13 cellular contexts compared by ENCODE assay signal in the genomic region with DNA sequence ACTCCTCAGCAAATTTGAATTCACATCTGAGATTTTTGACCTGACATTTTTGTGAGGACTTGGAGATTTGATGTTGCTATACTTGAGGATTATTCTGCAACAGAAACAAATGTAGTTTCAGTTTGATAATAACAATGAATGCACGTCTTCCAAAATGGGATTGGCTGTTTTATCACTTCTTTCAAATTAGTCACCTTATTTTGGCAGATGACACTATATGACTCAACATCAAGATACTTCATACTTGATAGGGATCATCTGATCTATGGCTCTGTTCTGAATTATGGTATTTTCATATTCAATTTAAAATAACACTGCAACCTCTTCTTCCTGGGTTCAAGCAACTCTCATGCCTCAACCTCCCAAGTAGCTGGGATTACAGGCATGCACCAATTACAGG. TPM values are rescaled to one million over a fixed set of nuclear protein-coding genes. Genes with fewer than 3 reads are reported as not detected.
DNase-seq lines count a peak whose midpoint lies in the region; ATAC-seq and TF ChIP-seq lines count a peak whose summit lies in the region.
"Had no signal": no experiment of that assay in that cellular context is flagged by ENCODE, and none has a peak within 500 bp of the region (broad histone marks: within the 10 kb centered on the region; RNA-seq: fewer than 3 reads in every experiment).

No MANE protein-coding gene starts in this region.

- H3K36me3 Mint-ChIP-seq in central memory CD8-positive, alpha-beta T cell (ENCODE audit: insufficient read depth) = peaks cover 2% of the 10 kb centered on the region
- H3K36me3 Mint-ChIP-seq in mesothelial cell of epicardium = peaks cover 4% of the 10 kb centered on the region

- DNase-seq in EL (peak; percentile 80), NCI-H226 (peak; percentile 75), mesothelial cell of epicardium (ENCODE audit: low spot score in 2 of 2, unreplicated experiment in 2 of 2) (no peak), NCI-H146 treated with DMSO at 0.1 percent for 48 hours (lab: John Stamatoyannopoulos, UW; ENCODE audit: unreplicated experiment) (no peak), CD1c-positive myeloid dendritic cell (ENCODE audit: extremely low spot score) (no peak)
- no peak for DNase-seq in central memory CD8-positive, alpha-beta T cell (ENCODE audit: low spot score in 2 of 2)
- DNase-seq: activated CD8-positive, alpha-beta memory T cell treated with anti-CD3 and anti-CD28 coated beads, Interleukin-2, amount 50 U/mL, for 4 hours; foreskin melanocyte; NCI-H1417 treated with DMSO at 0.1 percent for 48 hours; stimulated activated naive B cell treated with anti-CD40 and anti-IgM and Interleukin-4, amounts not matched to agents 10 μg/mL and 1 μg/mL and 100 μg/mL, for 72 hours had no signal

- no peak overlapping the region for H3K4me3 Mint-ChIP-seq in central memory CD8-positive, alpha-beta T cell
- H3K4me3 Mint-ChIP-seq in mesothelial cell of epicardium = no peak overlapping the region
- H3K4me3 Mint-ChIP-seq: stimulated activated naive B cell treated with anti-CD40 and anti-IgM and Interleukin-4, amounts not matched to agents 10 μg/mL and 1 μg/mL and 100 μg/mL, for 72 hours had no signal

- H3K9me3 Mint-ChIP-seq in central memory CD8-positive, alpha-beta T cell = no peaks in the 10 kb centered on the region
- H3K9me3 Mint-ChIP-seq in mesothelial cell of epicardium = no peaks in the 10 kb centered on the region
- H3K9me3 Mint-ChIP-seq: stimulated activated naive B cell treated with anti-CD40 and anti-IgM and Interleukin-4, amounts not matched to agents 10 μg/mL and 1 μg/mL and 100 μg/mL, for 72 hours had no signal

- H3K4me1 Mint-ChIP-seq in central memory CD8-positive, alpha-beta T cell = peaks cover 11% of the 10 kb centered on the region
- peaks cover 26% of the 10 kb centered on the region for H3K4me1 Mint-ChIP-seq in mesothelial cell of epicardium
- H3K4me1 Mint-ChIP-seq: stimulated activated naive B cell treated with anti-CD40 and anti-IgM and Interleukin-4, amounts not matched to agents 10 μg/mL and 1 μg/mL and 100 μg/mL, for 72 hours had no signal

- H3K27me3 Mint-ChIP-seq in central memory CD8-positive, alpha-beta T cell = peaks cover 2% of the 10 kb centered on the region
- H3K27me3 Mint-ChIP-seq in mesothelial cell of epicardium (ENCODE audit: low read depth) = no peaks in the 10 kb centered on the region
- H3K27me3 Mint-ChIP-seq: stimulated activated naive B cell treated with anti-CD40 and anti-IgM and Interleukin-4, amounts not matched to agents 10 μg/mL and 1 μg/mL and 100 μg/mL, for 72 hours had no signal

- TF ChIP-seq CTCF in mesothelial cell of epicardium (IDR thresholded peaks at IDR 0.05; ENCODE audit: unreplicated experiment) = no peak

- no peak for ATAC-seq in central memory CD8-positive, alpha-beta T cell (replicated peaks; ENCODE audit: extremely low read depth, poor library complexity, severe bottlenecking)
- ATAC-seq in GM18505 (IDR thresholded peaks at IDR 0.05; ENCODE audit: unreplicated experiment) (no peak), GM21360 (IDR thresholded peaks at IDR 0.05; ENCODE audit: unreplicated experiment) (no peak)
- ATAC-seq: sciatic nerve; stimulated activated naive B cell treated with anti-CD40 and anti-IgM and Interleukin-4, amounts not matched to agents 10 μg/mL and 1 μg/mL and 100 μg/mL, for 72 hours had no signal

- H3K27ac Mint-ChIP-seq in central memory CD8-positive, alpha-beta T cell (ENCODE audit: low read depth) = peak overlapping the region; percentile 22
- peak overlapping the region; percentile 87 for H3K27ac Mint-ChIP-seq in mesothelial cell of epicardium
- H3K27ac Mint-ChIP-seq: stimulated activated naive B cell treated with anti-CD40 and anti-IgM and Interleukin-4, amounts not matched to agents 10 μg/mL and 1 μg/mL and 100 μg/mL, for 72 hours had no signal

- no peak for TF ChIP-seq POLR2A in GM18505 (IDR thresholded peaks at IDR 0.05; ENCODE audit: borderline replicate concordance, extremely low read depth, insufficient read depth, insufficient read length)

RNA-seq across cellular contexts. Expression of a gene that starts 24.2 kb away (rescaled TPM):
- 44.9 to 46.6 TPM (median 45.3 TPM) in 3 replicates for total RNA-seq in mesothelial cell of epicardium

RNA-seq across cellular contexts. Expression of a gene that starts 32.0 kb away (rescaled TPM):
- total RNA-seq in mesothelial cell of epicardium = 21.9 to 25.1 TPM (median 22.2 TPM) in 3 replicates

Comparison
In these comparisons a context has a peak if more than half of its experiments do, and no peak if none do; other contexts are left out.
1. DNase-seq: peak in EL (single experiment) and NCI-H226 (single experiment); none in central memory CD8-positive, alpha-beta T cell (0 of 2), mesothelial cell of epicardium (0 of 2), NCI-H146 treated with DMSO at 0.1 percent for 48 hours (single experiment) and CD1c-positive myeloid dendritic cell (single experiment).